In the genomic region with DNA sequence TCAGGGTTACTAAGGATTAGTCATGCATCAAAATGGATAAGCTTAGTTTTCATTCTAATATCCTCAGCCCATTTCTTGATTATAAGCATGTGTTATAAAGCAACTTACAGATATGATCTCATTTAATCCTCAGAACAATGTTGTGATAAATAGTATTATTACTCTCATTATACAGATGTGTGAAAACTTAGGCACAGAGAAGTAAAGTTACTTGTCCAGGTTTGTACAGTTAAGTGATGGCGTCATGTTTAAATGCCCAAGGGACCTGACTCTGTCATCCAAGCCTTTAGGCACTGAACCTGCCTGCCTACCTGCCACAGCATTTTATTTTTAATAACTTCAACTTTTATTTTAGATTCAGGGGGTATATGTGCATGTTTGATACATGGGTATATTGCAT, we compare ENCODE assay signal across 4 cellular contexts.
"Had no signal": no experiment of that assay in that cellular context is flagged by ENCODE, and none has a peak within 500 bp of the region (broad histone marks: within the 10 kb centered on the region; RNA-seq: fewer than 3 reads in every experiment).

No MANE protein-coding gene starts in this region.

- H3K27ac ChIP-seq: HL-60 had no signal

- H3K4me3 ChIP-seq: K562 had no signal

- DNase-seq: KBM-7 had no signal

- ATAC-seq: HepG2, K562 had no signal
